ENCODE assay signal across 3 cellular contexts in the genomic region with DNA sequence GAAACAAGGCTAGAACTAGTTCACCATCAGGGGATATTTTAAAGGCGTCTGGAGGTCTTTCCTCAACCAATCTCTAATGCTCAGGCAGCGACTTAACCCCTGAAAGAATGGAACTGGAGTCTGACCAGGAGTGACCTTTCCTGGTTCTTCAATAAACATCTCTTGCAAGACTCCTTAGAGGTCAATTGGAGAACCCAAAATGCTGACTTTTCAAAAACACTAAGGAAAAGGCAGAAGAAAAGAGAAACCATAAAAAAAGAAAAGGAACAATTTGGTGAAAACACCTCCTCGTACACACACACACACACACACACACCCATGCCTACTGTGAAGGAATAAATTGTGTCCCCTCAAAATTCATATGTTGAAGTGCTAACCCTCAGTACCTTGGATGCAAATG.
TF ChIP-seq lines count a peak whose summit lies in the region.

No MANE protein-coding gene starts in this region.

TF ChIP-seq in A549, 52 proteins besides CTCF, POLR2A, EP300 and RAD21:
- TF ChIP-seq MAFK (IDR thresholded peaks at IDR 0.05; ENCODE audit: partially characterized antibody), result peak; percentile 69
- TF ChIP-seq CBX2 (IDR thresholded peaks at IDR 0.05; ENCODE audit: borderline replicate concordance, low read depth), result no peak

TF ChIP-seq in IMR-90, 13 proteins besides CTCF, POLR2A, EP300 and RAD21:
- TF ChIP-seq ELK1 (IDR thresholded peaks at IDR 0.05; ENCODE audit: borderline replicate concordance, low read depth, low read length), result no peak
- TF ChIP-seq MAFK (IDR thresholded peaks at IDR 0.05; ENCODE audit: low read depth, low read length), result peak; percentile 32; the same call in 1 of the 2 replicates

TF ChIP-seq in K562, 482 proteins besides CTCF, POLR2A, EP300 and RAD21:
- TF ChIP-seq C11orf30 (IDR thresholded peaks at IDR 0.05; ENCODE audit: low read depth), result peak; percentile 31; the same call in 1 of the 2 replicates
- peak; percentile 45; the same call in 1 of the 2 replicates for TF ChIP-seq ZNF316 (IDR thresholded peaks at IDR 0.05)
- no peak for TF ChIP-seq YY1 (IDR thresholded peaks at IDR 0.05; ENCODE audit: borderline replicate concordance in 1 of 3, control insufficient read depth in 1 of 3, extremely low read depth in 1 of 3, insufficient read depth in 3 of 3, insufficient read length in 1 of 3, insufficient replicate concordance in 2 of 3, low read depth in 1 of 3, low read length in 2 of 3)
- peak; percentile 12; the same call in 1 of the 2 replicates for TF ChIP-seq MAFF (IDR thresholded peaks at IDR 0.05; ENCODE audit: low read length)
- TF ChIP-seq, protein P1, sequence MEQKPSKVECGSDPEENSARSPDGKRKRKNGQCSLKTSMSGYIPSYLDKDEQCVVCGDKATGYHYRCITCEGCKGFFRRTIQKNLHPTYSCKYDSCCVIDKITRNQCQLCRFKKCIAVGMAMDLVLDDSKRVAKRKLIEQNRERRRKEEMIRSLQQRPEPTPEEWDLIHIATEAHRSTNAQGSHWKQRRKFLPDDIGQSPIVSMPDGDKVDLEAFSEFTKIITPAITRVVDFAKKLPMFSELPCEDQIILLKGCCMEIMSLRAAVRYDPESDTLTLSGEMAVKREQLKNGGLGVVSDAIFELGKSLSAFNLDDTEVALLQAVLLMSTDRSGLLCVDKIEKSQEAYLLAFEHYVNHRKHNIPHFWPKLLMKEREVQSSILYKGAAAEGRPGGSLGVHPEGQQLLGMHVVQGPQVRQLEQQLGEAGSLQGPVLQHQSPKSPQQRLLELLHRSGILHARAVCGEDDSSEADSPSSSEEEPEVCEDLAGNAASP (IDR thresholded peaks at IDR 0.05), result no peak
TF ChIP-seq in K562: peak in this region for 3.
